ENCODE assay signal across 9 cellular contexts in the genomic region with DNA sequence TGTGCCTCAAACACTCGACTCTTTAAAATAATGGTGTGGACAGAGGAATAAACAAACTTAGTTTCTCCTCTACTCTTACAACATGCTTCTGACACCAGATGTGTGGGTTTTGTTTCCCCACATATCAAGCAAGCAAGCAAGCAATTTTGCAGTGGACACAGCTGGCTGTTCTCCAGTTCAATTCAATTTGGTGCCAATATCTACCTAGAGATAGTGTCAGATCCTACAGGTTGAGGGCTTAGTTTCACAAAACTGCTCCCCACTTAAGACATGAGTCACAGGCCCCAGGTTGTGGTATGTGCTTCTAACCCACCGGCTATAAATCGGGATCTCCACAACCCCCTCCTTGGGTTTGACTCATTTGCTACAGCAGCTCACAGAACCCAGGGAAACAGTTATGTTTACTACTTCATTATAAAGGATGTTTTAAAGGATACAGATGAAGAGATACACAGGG.
DNase-seq lines count a peak whose midpoint lies in the region; ATAC-seq and TF ChIP-seq lines count a peak whose summit lies in the region.
"Had no signal": no experiment of that assay in that cellular context is flagged by ENCODE, and none has a peak within 500 bp of the region (broad histone marks: within the 10 kb centered on the region; RNA-seq: fewer than 3 reads in every experiment).

No MANE protein-coding gene starts in this region.

- H3K9me3 Mint-ChIP-seq in CD14-positive monocyte: peaks cover 0 to 5% (median 0%) of the 10 kb centered on the region in 7 donors

- CTCF ChIA-PET in BJ (lab: Yijun Ruan, JAX): interaction anchor here (0.8 to 1.7 kb wide), 3 partner anchors 14 to 306 kb away, joined by 3 to 4 read pairs (median 4); no protein-coding TSS in a partner anchor

- no peaks in the 10 kb centered on the region for H3K36me3 ChIP-seq in BJ (ENCODE audit: control insufficient read depth, insufficient read depth, low read length)

- H3K27me3 ChIP-seq in BJ (ENCODE audit: control insufficient read depth, insufficient read depth, low read length): no peaks in the 10 kb centered on the region

- no peaks in the 10 kb centered on the region for H3K27me3 Mint-ChIP-seq in CD14-positive monocyte (ENCODE audit: low read depth in 3 of 3)
- H3K27me3 Mint-ChIP-seq: naive B cell had no signal

- H3K4me3 ChIP-seq in BJ (ENCODE audit: low read depth, low read length): no peak overlapping the region

- ATAC-seq in GM18517 (IDR thresholded peaks at IDR 0.05; ENCODE audit: unreplicated experiment) (no peak), HG02970 (IDR thresholded peaks at IDR 0.05; ENCODE audit: low FRiP score, unreplicated experiment) (no peak), GM19023 (IDR thresholded peaks at IDR 0.05; ENCODE audit: unreplicated experiment) (no peak)

- H3K36me3 Mint-ChIP-seq in CD14-positive monocyte: peaks cover 36 to 59% of the 10 kb centered on the region in 2 donors
- H3K36me3 Mint-ChIP-seq: naive B cell had no signal

- DNase-seq in BJ (ENCODE audit: low read depth) (peak; percentile 16), M059J (ENCODE audit: low read depth) (peak; percentile 94), kidney tubule cell (ENCODE audit: low spot score) (peak; percentile 35), CD14-positive monocyte (ENCODE audit: low spot score) (no peak)
- peak; percentile 28 for DNase-seq in activated T-helper 9 cell treated with anti-CD3 and anti-CD28 coated beads, Interleukin-2, amount 50 U/mL, for 16 hours (ENCODE audit: low read depth)
- DNase-seq: naive B cell had no signal

- no peak overlapping the region for H3K4me3 Mint-ChIP-seq in CD14-positive monocyte

- POLR2A ChIA-PET in BJ (lab: Charles Lee): no interaction called here

- peaks cover 42% of the 10 kb centered on the region for H3K4me1 Mint-ChIP-seq in CD14-positive monocyte

- H3K27ac Mint-ChIP-seq in CD14-positive monocyte: peak overlapping the region in 2 of 7 donors; percentile 38 to 71

- intact Hi-C loops in CD14-positive monocyte (cut with micrococcal nuclease): no loop called here

- TF ChIP-seq CTCF in BJ (IDR thresholded peaks at IDR 0.05; ENCODE audit: insufficient read depth, low read depth, low read length) (no peak), CD14-positive monocyte (IDR thresholded peaks at IDR 0.05) (no peak)
